19 cellular contexts compared by ENCODE assay signal in genomic region chr20:47257256-47257655, GRCh38.
DNase-seq lines count a peak whose midpoint lies in the region; ATAC-seq and TF ChIP-seq lines count a peak whose summit lies in the region.
"Had no signal": no experiment of that assay in that cellular context is flagged by ENCODE, and none has a peak within 500 bp of the region (broad histone marks: within the 10 kb centered on the region; RNA-seq: fewer than 3 reads in every experiment).

No MANE protein-coding gene starts in this region.

- no peak overlapping the region for H3K4me3 ChIP-seq in left ventricle myocardium inferior
- no peak overlapping the region for H3K4me3 ChIP-seq in gastroesophageal sphincter
- no peak overlapping the region for H3K4me3 ChIP-seq in thoracic aorta
- H3K4me3 ChIP-seq: hepatocyte had no signal

- H3K27ac ChIP-seq in left ventricle myocardium inferior (replicated peaks) (peak overlapping the region; percentile 79), gastroesophageal sphincter (peak overlapping the region in 3 of 4 donors; percentile 46 to 71 (median 58)), thoracic aorta (peak overlapping the region; percentile 27 to 56)

- H3K4me1 Mint-ChIP-seq in activated naive CD8-positive, alpha-beta T cell treated with anti-CD3 and anti-CD28 coated beads, Interleukin-2, amount 50 U/mL, for 24 hours, result peaks cover 31% of the 10 kb centered on the region

- no peak for TF ChIP-seq EP300 in gastroesophageal sphincter (IDR thresholded peaks at IDR 0.05)

- peaks cover 32% of the 10 kb centered on the region for H3K36me3 Mint-ChIP-seq in activated naive CD8-positive, alpha-beta T cell treated with anti-CD3 and anti-CD28 coated beads, Interleukin-2, amount 50 U/mL, for 24 hours (ENCODE audit: low read depth)

- TF ChIP-seq CTCF in left ventricle myocardium inferior (IDR thresholded peaks at IDR 0.05; ENCODE audit: borderline replicate concordance) (no peak), gastroesophageal sphincter (IDR thresholded peaks at IDR 0.05) (no peak), thoracic aorta (IDR thresholded peaks at IDR 0.05) (no peak)

- ATAC-seq in activated naive CD8-positive, alpha-beta T cell treated with anti-CD3 and anti-CD28 coated beads, Interleukin-2, amount 50 U/mL, for 24 hours, result no peak
- ATAC-seq in gastroesophageal sphincter (no peak), thoracic aorta (ENCODE audit: insufficient number of reproducible peaks, low FRiP score, low read depth) (no peak), HG02571 (IDR thresholded peaks at IDR 0.05; ENCODE audit: unreplicated experiment) (no peak), GM21526 (IDR thresholded peaks at IDR 0.05; ENCODE audit: low FRiP score, unreplicated experiment) (no peak)
- ATAC-seq: stimulated activated naive CD8-positive, alpha-beta T cell treated with anti-CD3 and anti-CD28 coated beads, Interleukin-15, amount 100 ng/mL, for 72 hours had no signal

- H3K27me3 Mint-ChIP-seq in activated naive CD8-positive, alpha-beta T cell treated with anti-CD3 and anti-CD28 coated beads, Interleukin-2, amount 50 U/mL, for 24 hours, result no peaks in the 10 kb centered on the region
- H3K27me3 Mint-ChIP-seq: activated naive CD4-positive, alpha-beta T cell treated with anti-CD3 and anti-CD28 coated beads, Interleukin-2, amount 50 U/mL, for 24 hours; CD4-positive, CD25-positive, alpha-beta regulatory T cell; stimulated activated naive CD8-positive, alpha-beta T cell treated with anti-CD3 and anti-CD28 coated beads, Interleukin-15, amount 100 ng/mL, for 72 hours had no signal

- peak overlapping the region; percentile 61 for H3K27ac Mint-ChIP-seq in activated naive CD8-positive, alpha-beta T cell treated with anti-CD3 and anti-CD28 coated beads, Interleukin-2, amount 50 U/mL, for 24 hours

- H3K36me3 ChIP-seq in left ventricle myocardium inferior (peaks cover 26% of the 10 kb centered on the region), gastroesophageal sphincter (peaks cover 0 to 56% of the 10 kb centered on the region in 2 donors), thoracic aorta (peaks cover 11% of the 10 kb centered on the region)

- DNase-seq in left ventricle myocardium inferior (no peak), cardiac septum (ENCODE audit: low spot score) (no peak), thoracic aorta (ENCODE audit: low spot score) (no peak)
- no peak for DNase-seq in activated naive CD8-positive, alpha-beta T cell treated with anti-CD3 and anti-CD28 coated beads, Interleukin-2, amount 50 U/mL, for 24 hours
- no peak for DNase-seq in stimulated activated CD4-positive, alpha-beta T cell treated with anti-CD3 and anti-CD28 coated beads, Interleukin-4, amount 100 ng/mL, for 24 hours
- DNase-seq: activated CD4-positive, alpha-beta T cell treated with anti-CD3 and anti-CD28 coated beads, Interleukin-2, amount 50 U/mL, for 4 hours; caudate nucleus; CD4-positive, CD25-positive, alpha-beta regulatory T cell; DMS153; effector CD8-positive, alpha-beta T cell; NCI-H1417 treated with DMSO at 0.1 percent for 48 hours; NCI-H226; stimulated activated naive CD8-positive, alpha-beta T cell treated with anti-CD3 and anti-CD28 coated beads, Interleukin-15, amount 100 ng/mL, for 72 hours had no signal

- WGBS in gastroesophageal sphincter (ENCODE audit: low coverage in 1 of 2), 2 donors, result 95 to 96% methylated on average over 1 of the region's 1 CpG

- no peak for TF ChIP-seq POLR2A in gastroesophageal sphincter (IDR thresholded peaks at IDR 0.05)

- no peaks in the 10 kb centered on the region for H3K9me3 Mint-ChIP-seq in activated naive CD8-positive, alpha-beta T cell treated with anti-CD3 and anti-CD28 coated beads, Interleukin-2, amount 50 U/mL, for 24 hours
- H3K9me3 Mint-ChIP-seq: activated naive CD4-positive, alpha-beta T cell treated with anti-CD3 and anti-CD28 coated beads, Interleukin-2, amount 50 U/mL, for 24 hours; CD4-positive, CD25-positive, alpha-beta regulatory T cell; neural crest cell; stimulated activated naive CD8-positive, alpha-beta T cell treated with anti-CD3 and anti-CD28 coated beads, Interleukin-15, amount 100 ng/mL, for 72 hours had no signal

- H3K4me1 ChIP-seq in left ventricle myocardium inferior (peaks cover 65% of the 10 kb centered on the region), gastroesophageal sphincter (peaks cover 0 to 49% (median 9%) of the 10 kb centered on the region in 3 donors), thoracic aorta (ENCODE audit: control insufficient read depth in 1 of 2, low read depth in 2 of 2) (peaks cover 19 to 61% of the 10 kb centered on the region in 2 donors)

- intact Hi-C loops in left ventricle myocardium inferior (cut with micrococcal nuclease), result no loop called here
- intact Hi-C loops in cardiac septum (cut with DNase I), result loop anchor here (5.0 kb wide), 1 partner anchor 45 kb away; no protein-coding TSS in a partner anchor

- no peaks in the 10 kb centered on the region for H3K9me3 ChIP-seq in left ventricle myocardium inferior (replicated peaks)
- no peaks in the 10 kb centered on the region for H3K9me3 ChIP-seq in gastroesophageal sphincter
- H3K9me3 ChIP-seq in thoracic aorta, result no peaks in the 10 kb centered on the region

- H3K27me3 ChIP-seq in left ventricle myocardium inferior (ENCODE audit: low read depth) (no peaks in the 10 kb centered on the region), gastroesophageal sphincter (no peaks in the 10 kb centered on the region), thoracic aorta (replicated peaks; ENCODE audit: insufficient read depth) (no peaks in the 10 kb centered on the region)
- H3K27me3 ChIP-seq: hepatocyte had no signal

- no peak overlapping the region for H3K4me3 Mint-ChIP-seq in activated naive CD8-positive, alpha-beta T cell treated with anti-CD3 and anti-CD28 coated beads, Interleukin-2, amount 50 U/mL, for 24 hours
- H3K4me3 Mint-ChIP-seq: activated naive CD4-positive, alpha-beta T cell treated with anti-CD3 and anti-CD28 coated beads, Interleukin-2, amount 50 U/mL, for 24 hours; CD4-positive, CD25-positive, alpha-beta regulatory T cell; neural crest cell; stimulated activated naive CD8-positive, alpha-beta T cell treated with anti-CD3 and anti-CD28 coated beads, Interleukin-15, amount 100 ng/mL, for 72 hours had no signal
